ENCODE assay signal across 10 cellular contexts in genomic region chr19:49486232-49486631, GRCh38. TPM values are rescaled to one million over a fixed set of nuclear protein-coding genes. Genes with fewer than 3 reads are reported as not detected.
DNase-seq lines count a peak whose midpoint lies in the region; ATAC-seq, FAIRE-seq and TF ChIP-seq lines count a peak whose summit lies in the region.
"Had no signal": no experiment of that assay in that cellular context is flagged by ENCODE, and none has a peak within 500 bp of the region (broad histone marks: within the 10 kb centered on the region; RNA-seq: fewer than 3 reads in every experiment).

No MANE protein-coding gene starts in this region.

- H2BK12ac ChIP-seq in H1 (ENCODE audit: low read depth, low read length) = peak overlapping the region; percentile 20; the same call in 1 of the 2 replicates

- H3K79me2 ChIP-seq in PC-3 (ENCODE audit: low read length) (peaks cover 38% of the 10 kb centered on the region), H1 (ENCODE audit: control insufficient read depth in 1 of 2, insufficient read depth in 2 of 2, low read length in 2 of 2) (peaks cover 20 to 31% of the 10 kb centered on the region in 2 experiments)

- TF ChIP-seq CTCF in PC-3 (conservative IDR thresholded peaks at IDR 0.05; ENCODE audit: low read depth, low read length) = no peak
- no peak for TF ChIP-seq CTCF in H1 (IDR thresholded peaks at IDR 0.05; ENCODE audit: control extremely low read depth in 1 of 3, insufficient read depth in 1 of 3, low read depth in 1 of 3, low read length in 3 of 3)
- TF ChIP-seq CTCF in adrenal gland (IDR thresholded peaks at IDR 0.05) = no peak

- H3K4me3 Mint-ChIP-seq in activated T-cell treated with anti-CD3 and anti-CD28 coated beads, Interleukin-2, amount 50 U/mL, for 24 hours = peak overlapping the region; percentile 97

- 0 out of 2 replicates have a peak overlapping the region, but pooled peaks have one; percentile 84 for H2BK15ac ChIP-seq in H1 (ENCODE audit: low read length)

- H3K9me3 ChIP-seq in PC-3 (ENCODE audit: low read length) (no peaks in the 10 kb centered on the region), H1 (ENCODE audit: insufficient read depth in 2 of 2, low read depth in 1 of 2, low read length in 1 of 2) (no peaks in the 10 kb centered on the region), skeletal muscle tissue (ENCODE audit: control insufficient read depth in 3 of 3, low read length in 3 of 3) (no peaks in the 10 kb centered on the region), adrenal gland (replicated peaks in 1 of 3) (no peaks in the 10 kb centered on the region)
- H3K9me3 ChIP-seq: Peyer's patch had no signal

- peak overlapping the region; percentile 72 for H4K91ac ChIP-seq in H1 (replicated peaks; ENCODE audit: insufficient read length, low read length)

- FAIRE-seq in H1 (lab: Jason Lieb, UNC) = no peak

- H2BK20ac ChIP-seq in H1 (ENCODE audit: low read length) = no peak overlapping the region; the same call in 1 of the 2 replicates

- H3K18ac ChIP-seq in H1 (ENCODE audit: extremely low read depth, low read length) = no peak overlapping the region

- H3F3A ChIP-seq in PC-3 (ENCODE audit: low read length, unreplicated experiment) = peaks cover 26% of the 10 kb centered on the region

- H3K4me1 Mint-ChIP-seq in activated T-cell treated with anti-CD3 and anti-CD28 coated beads, Interleukin-2, amount 50 U/mL, for 24 hours (ENCODE audit: low read depth) = peaks cover 30% of the 10 kb centered on the region

- H2AFZ ChIP-seq in PC-3 (ENCODE audit: low read length) (peak overlapping the region; percentile 90; the same call in 1 of the 2 replicates), H1 (ENCODE audit: low read length) (no peak overlapping the region)

- peaks cover 37% of the 10 kb centered on the region for H3K36me3 ChIP-seq in PC-3 (ENCODE audit: low read depth, low read length)
- H3K36me3 ChIP-seq in H1 (ENCODE audit: control insufficient read depth in 2 of 4, insufficient read depth in 4 of 4, low read length in 3 of 4) = peaks cover 20 to 32% (median 26%) of the 10 kb centered on the region in 4 experiments
- H3K36me3 ChIP-seq in skeletal muscle tissue (ENCODE audit: control insufficient read depth in 3 of 3, insufficient read depth in 3 of 3, low read length in 3 of 3) = peaks cover 20 to 24% (median 21%) of the 10 kb centered on the region in 3 donors
- H3K36me3 ChIP-seq in adrenal gland (replicated peaks in 1 of 2) = peaks cover 0 to 22% of the 10 kb centered on the region in 2 donors

- no peak overlapping the region for H3K23ac ChIP-seq in H1 (ENCODE audit: insufficient read length)

- no peak overlapping the region for H2AK5ac ChIP-seq in H1 (ENCODE audit: low read depth, low read length)

- TF ChIP-seq RAD21 in H1 (IDR thresholded peaks at IDR 0.05 in 1 of 2, conservative IDR thresholded peaks at IDR 0.05 in 1 of 2; ENCODE audit: low read depth in 2 of 2, low read length in 2 of 2) = no peak

- BruUV-seq in PC-3 (replicated peaks; lab: Mats Ljungman, UMichigan) = TSS peak; percentile 81

- H3K27ac ChIP-seq in PC-3 (ENCODE audit: low read length) (no peak overlapping the region), H1 (ENCODE audit: low read depth, low read length) (no peak overlapping the region), skeletal muscle tissue (ENCODE audit: low read depth, low read length) (no peak overlapping the region), adrenal gland (no peak overlapping the region)

- TF ChIP-seq POLR2A in H1 (IDR thresholded peaks at IDR 0.05; ENCODE audit: control extremely low read depth in 1 of 2, low read depth in 2 of 2, low read length in 2 of 2) (no peak), adrenal gland (IDR thresholded peaks at IDR 0.05) (no peak)

- peaks cover 2% of the 10 kb centered on the region; the same call in 1 of the 2 replicates for H3K79me1 ChIP-seq in H1 (ENCODE audit: low read depth, low read length)

- intact Hi-C loops in PC-3 (cut with micrococcal nuclease) = no loop called here
- intact Hi-C loops in adrenal gland (cut with DNase I) = no loop called here

- CTCF ChIA-PET in PC-3 (lab: Charles Lee) = no interaction called here
- CTCF ChIA-PET in H1 (lab: Charles Lee; ENCODE audit: partially characterized antibody) = interaction anchor here (1.5 kb wide), 1 partner anchor 14 kb away, joined by 6 read pairs; no protein-coding TSS in a partner anchor

- 97% methylated on average over 7 of the region's 7 CpGs; no CpG with 5 or more reads in 1 of the 2 experiments for WGBS in H1 (ENCODE audit: extremely low coverage in 1 of 2, insufficient coverage in 1 of 2, insufficient read length in 1 of 2, insufficient replicate concordance in 2 of 2, low coverage in 1 of 2, low lambda C conversion rate in 2 of 2, missing lambda C conversion rate in 1 of 2), 2 experiments
- 87 to 98% (median 89%) methylated on average over 7 of the region's 7 CpGs for WGBS in adrenal gland, 4 donors

- H2BK5ac ChIP-seq in H1 (ENCODE audit: low read depth, low read length) = peak overlapping the region; percentile 6; the same call in 1 of the 2 replicates

- peak overlapping the region; percentile 39 for H2BK120ac ChIP-seq in H1 (replicated peaks; ENCODE audit: low read depth, low read length)

- H3K9ac ChIP-seq in PC-3 (ENCODE audit: low read length) = no peak overlapping the region
- no peak overlapping the region; a peak in 1 of 7 replicates for H3K9ac ChIP-seq in H1 (replicated peaks in 1 of 4; ENCODE audit: extremely low read depth in 1 of 4, low read depth in 3 of 4, low read length in 3 of 4)
- no peak overlapping the region for H3K9ac ChIP-seq in skeletal muscle tissue (ENCODE audit: low read depth in 1 of 3, low read length in 3 of 3)

- H3K27me3 ChIP-seq in PC-3 (ENCODE audit: low read length) = no peaks in the 10 kb centered on the region
- no peaks in the 10 kb centered on the region for H3K27me3 ChIP-seq in H1 (replicated peaks in 1 of 4; ENCODE audit: control insufficient read depth in 3 of 4, extremely low read depth in 1 of 4, insufficient read depth in 3 of 4, low read length in 3 of 4)
- H3K27me3 ChIP-seq in skeletal muscle tissue (ENCODE audit: control insufficient read depth in 3 of 3, insufficient read depth in 3 of 3, low read length in 3 of 3) = no peaks in the 10 kb centered on the region
- H3K27me3 ChIP-seq in adrenal gland = no peaks in the 10 kb centered on the region
- H3K27me3 ChIP-seq: Peyer's patch had no signal

- H3K36me3 Mint-ChIP-seq in activated T-cell treated with anti-CD3 and anti-CD28 coated beads, Interleukin-2, amount 50 U/mL, for 24 hours (ENCODE audit: low read depth) = peaks cover 87% of the 10 kb centered on the region

- H3K9me3 Mint-ChIP-seq in activated T-cell treated with anti-CD3 and anti-CD28 coated beads, Interleukin-2, amount 50 U/mL, for 24 hours = no peaks in the 10 kb centered on the region

- no peak for ATAC-seq in PC-3

- no peaks in the 10 kb centered on the region for H3K9me2 ChIP-seq in PC-3 (replicated peaks; ENCODE audit: low read length)

- no peak overlapping the region for H4K5ac ChIP-seq in H1 (ENCODE audit: insufficient read length, low read depth, low read length)

- no peak overlapping the region for H3K4me3 ChIP-seq in PC-3 (ENCODE audit: low read length)
- no peak overlapping the region for H3K4me3 ChIP-seq in H1 (ENCODE audit: extremely low read depth in 1 of 4, insufficient read depth in 2 of 4, low read depth in 3 of 4, low read length in 4 of 4)
- peak overlapping the region in 2 of 3 donors; percentile 13 to 38 for H3K4me3 ChIP-seq in skeletal muscle tissue (ENCODE audit: low read length in 3 of 3)
- H3K4me3 ChIP-seq in adrenal gland = no peak overlapping the region

- TF ChIP-seq EP300 in H1 (IDR thresholded peaks at IDR 0.05; ENCODE audit: borderline replicate concordance in 1 of 2, low read depth in 2 of 2, low read length in 2 of 2) = no peak

- peaks cover 4% of the 10 kb centered on the region for H3K27me3 Mint-ChIP-seq in activated T-cell treated with anti-CD3 and anti-CD28 coated beads, Interleukin-2, amount 50 U/mL, for 24 hours

- peak overlapping the region; percentile 83 for H3K27ac Mint-ChIP-seq in activated T-cell treated with anti-CD3 and anti-CD28 coated beads, Interleukin-2, amount 50 U/mL, for 24 hours

- peak overlapping the region; percentile 66 for H3K4ac ChIP-seq in H1 (replicated peaks; ENCODE audit: insufficient read length, low read depth, low read length)

- peaks cover 12% of the 10 kb centered on the region; the same call in 1 of the 2 replicates for H3K4me1 ChIP-seq in PC-3 (ENCODE audit: insufficient read depth, low read length)
- H3K4me1 ChIP-seq in H1 (replicated peaks in 1 of 4; ENCODE audit: control insufficient read depth in 3 of 4, insufficient read depth in 4 of 4, low read length in 3 of 4) = peaks cover 0 to 8% (median 2%) of the 10 kb centered on the region in 4 experiments; a peak in 3 of 7 replicates
- H3K4me1 ChIP-seq in skeletal muscle tissue (ENCODE audit: control insufficient read depth in 3 of 3, insufficient read depth in 3 of 3, low read length in 3 of 3) = peaks cover 23 to 32% (median 24%) of the 10 kb centered on the region in 3 donors
- peaks cover 14 to 27% of the 10 kb centered on the region in 2 donors for H3K4me1 ChIP-seq in adrenal gland (replicated peaks in 1 of 2)

- no peak overlapping the region for H3K4me2 ChIP-seq in PC-3 (ENCODE audit: low read length)
- no peak overlapping the region for H3K4me2 ChIP-seq in H1 (ENCODE audit: insufficient read depth in 1 of 2, low read depth in 2 of 2, low read length in 2 of 2)

- POLR2A ChIA-PET in PC-3 (lab: Charles Lee; ENCODE audit: unreplicated experiment) = interaction anchor here (0.5 kb wide), 1 partner anchor 17 kb away, joined by 3 read pairs; no protein-coding TSS in a partner anchor
- POLR2A ChIA-PET in H1 (lab: Charles Lee; ENCODE audit: partially characterized antibody) = interaction anchor here (1.0 to 6.8 kb wide), 3 partner anchors 8 to 93 kb away, joined by 3 to 89 read pairs (median 3); partner anchors contain the start of gene RPS11

- peaks cover 12% of the 10 kb centered on the region for H3K23me2 ChIP-seq in H1 (ENCODE audit: low read depth, low read length)

- H4K20me1 ChIP-seq in PC-3 (ENCODE audit: low read length) (peaks cover 36% of the 10 kb centered on the region), H1 (replicated peaks in 1 of 2; ENCODE audit: control insufficient read depth in 1 of 2, insufficient read depth in 2 of 2, low read length in 2 of 2) (peaks cover 15 to 20% of the 10 kb centered on the region in 2 experiments)

- peak overlapping the region; percentile 69 for H4K8ac ChIP-seq in H1 (ENCODE audit: extremely low read depth, insufficient read depth, low read length)

- H3K56ac ChIP-seq in H1 (replicated peaks; ENCODE audit: insufficient read length, low read depth, low read length) = no peak overlapping the region

- no peak for DNase-seq in activated T-cell treated with anti-CD3 and anti-CD28 coated beads, Interleukin-2, amount 50 U/mL, for 24 hours
- DNase-seq in activated T-cell treated with anti-CD3 and anti-CD28 coated beads for 4 hours = no peak
- no peak for DNase-seq in PC-3
- no peak for DNase-seq in H1 (ENCODE audit: low read depth in 1 of 2, low spot score in 2 of 2)
- DNase-seq in NCI-H526 (lab: John Stamatoyannopoulos, UW) = no peak
- no peak for DNase-seq in SK-N-DZ (ENCODE audit: low spot score)
- no peak for DNase-seq in adrenal gland
- DNase-seq: NCI-H2171 treated with DMSO at 0.1 percent for 48 hours, Peyer's patch had no signal

- H3K14ac ChIP-seq in H1 (ENCODE audit: insufficient read length) = no peak overlapping the region

RNA-seq across cellular contexts. Expression of gene RPL13A, which starts 1.2 kb away (rescaled TPM):
- total RNA-seq in PC-3 (2014; rRNA removed) (3,023 and 3,169 TPM in 2 replicates), skeletal muscle tissue (4,175 TPM), adrenal gland (1,000 to 10,000 TPM; 2,402 to 3,504 (median 2,561) TPM)
- 3,305 and 3,520 TPM in 2 replicates for total RNA-seq in H1 (2021; fragmentation: NEBNext Ultra II Directional; extraction: Animal tissue kit (Norgen Biotek cat#: 25700))
- polyA plus RNA-seq in H1 (2011; rRNA removed) (8,501 and 8,868 TPM in 2 replicates), adrenal gland (1,000 to 10,000 TPM; 1,750 to 2,828 (median 2,567) TPM)
- polyA plus RNA-seq in H1 (2011; cell fraction: cytosol; rRNA removed) = 6,473 TPM
- polyA plus RNA-seq in H1 (2011; cell fraction: nucleus; rRNA removed) = 8,490 TPM
- polyA plus RNA-seq in H1 (2012, experiment 1 of 2) = 3,636 to 6,700 TPM (median 4,913 TPM) in 4 replicates
- 4,417 TPM for polyA plus RNA-seq in H1 (2012, experiment 2 of 2)
- 5,169 TPM for polyA plus RNA-seq in H1 (2013, experiment 1 of 2)
- polyA plus RNA-seq in H1 (2013, experiment 2 of 2) = 4,987 TPM
- 1,061 and 1,192 TPM in 2 replicates for polyA minus RNA-seq in H1 (2011; rRNA and poly(A)+ RNA removed)
- polyA minus RNA-seq in H1 (2011; cell fraction: cytosol; rRNA and poly(A)+ RNA removed) = 1,493 TPM
- 3,411 TPM for polyA minus RNA-seq in H1 (2011; cell fraction: nucleus; rRNA and poly(A)+ RNA removed)
- 2,059 and 2,161 TPM in 2 replicates for polyA plus RNA-seq in SK-N-DZ (2014; cell fraction: cytosol; rRNA removed)
- polyA plus RNA-seq in SK-N-DZ (2014; cell fraction: nucleus; rRNA removed) = 1,139 and 1,390 TPM in 2 replicates

RNA-seq across cellular contexts. Expression of gene RPS11, which starts 10.0 kb away (rescaled TPM):
- 3,913 and 5,174 TPM in 2 replicates for total RNA-seq in PC-3 (2014; rRNA removed)
- 2,240 and 2,296 TPM in 2 replicates for total RNA-seq in H1 (2021; fragmentation: NEBNext Ultra II Directional; extraction: Animal tissue kit (Norgen Biotek cat#: 25700))
- 4,988 and 6,072 TPM in 2 replicates for polyA plus RNA-seq in H1 (2011; rRNA removed)
- 7,346 TPM for polyA plus RNA-seq in H1 (2011; cell fraction: cytosol; rRNA removed)
- 2,598 TPM for polyA plus RNA-seq in H1 (2011; cell fraction: nucleus; rRNA removed)
- polyA plus RNA-seq in H1 (2012, experiment 1 of 2) = 4,049 to 4,786 TPM (median 4,319 TPM) in 4 replicates
- polyA plus RNA-seq in H1 (2012, experiment 2 of 2) = 6,913 TPM
- 3,607 TPM for polyA plus RNA-seq in H1 (2013, experiment 1 of 2)
- 3,607 TPM for polyA plus RNA-seq in H1 (2013, experiment 2 of 2)
- polyA minus RNA-seq in H1 (2011; rRNA and poly(A)+ RNA removed) = 1,118 and 1,125 TPM in 2 replicates
- polyA minus RNA-seq in H1 (2011; cell fraction: cytosol; rRNA and poly(A)+ RNA removed) = 628 TPM
- 876 TPM for polyA minus RNA-seq in H1 (2011; cell fraction: nucleus; rRNA and poly(A)+ RNA removed)
- 5,888 TPM for total RNA-seq in skeletal muscle tissue
- polyA plus RNA-seq in SK-N-DZ (2014; cell fraction: cytosol; rRNA removed) = 2,955 and 3,351 TPM in 2 replicates
- 1,993 and 2,628 TPM in 2 replicates for polyA plus RNA-seq in SK-N-DZ (2014; cell fraction: nucleus; rRNA removed)
- 1,000 to 10,000 TPM; 1,528 to 3,971 (median 2,289) TPM for total RNA-seq in adrenal gland
- polyA plus RNA-seq in adrenal gland = 1,000 to 10,000 TPM; 2,684 to 4,591 (median 2,733) TPM

RNA-seq across cellular contexts. Expression of gene FLT3LG, which starts 12.2 kb away (rescaled TPM):
- total RNA-seq in PC-3 (2014; rRNA removed) (0.18 and 2.8 TPM in 2 replicates), skeletal muscle tissue (0.52 TPM), adrenal gland (10 to 100 TPM in 3 of 8 donors, 1 to 10 TPM in 5; 4.9 to 10.6 (median 8.7) TPM)
- total RNA-seq in H1 (2021; fragmentation: NEBNext Ultra II Directional; extraction: Animal tissue kit (Norgen Biotek cat#: 25700)) = 1.6 and 2.6 TPM in 2 replicates
- polyA plus RNA-seq in H1 (2011; rRNA removed) (3.2 and 3.9 TPM in 2 replicates), adrenal gland (10 to 100 TPM in 2 of 3 donors, 1 to 10 TPM in 1; 1.8 to 33.8 (median 24.7) TPM)
- polyA plus RNA-seq in H1 (2011; cell fraction: cytosol; rRNA removed) = 2.1 TPM
- 2.8 TPM for polyA plus RNA-seq in H1 (2011; cell fraction: nucleus; rRNA removed)
- 1.8 to 3.5 TPM (median 2.2 TPM) in 4 replicates for polyA plus RNA-seq in H1 (2012, experiment 1 of 2)
- 2.4 TPM for polyA plus RNA-seq in H1 (2012, experiment 2 of 2)
- polyA plus RNA-seq in H1 (2013, experiment 1 of 2) = 2.3 TPM
- 2.1 TPM for polyA plus RNA-seq in H1 (2013, experiment 2 of 2)
- polyA minus RNA-seq in H1 (2011; rRNA and poly(A)+ RNA removed) = 0.39 TPM in 1 of 2 replicates, not detected in the other
- polyA minus RNA-seq in H1 (2011; cell fraction: cytosol; rRNA and poly(A)+ RNA removed) = not detected
- polyA minus RNA-seq in H1 (2011; cell fraction: nucleus; rRNA and poly(A)+ RNA removed) = not detected
- polyA plus RNA-seq in SK-N-DZ (2014; cell fraction: cytosol; rRNA removed) = 0.32 and 0.54 TPM in 2 replicates
- 1.1 and 1.5 TPM in 2 replicates for polyA plus RNA-seq in SK-N-DZ (2014; cell fraction: nucleus; rRNA removed)

RNA-seq across cellular contexts. Expression of gene FCGRT, which starts 26.2 kb away (rescaled TPM):
- total RNA-seq in PC-3 (2014; rRNA removed) = 46.3 and 46.7 TPM in 2 replicates
- total RNA-seq in H1 (2021; fragmentation: NEBNext Ultra II Directional; extraction: Animal tissue kit (Norgen Biotek cat#: 25700)) = 43.4 and 46.5 TPM in 2 replicates
- 41.2 and 66.7 TPM in 2 replicates for polyA plus RNA-seq in H1 (2011; rRNA removed)
- polyA plus RNA-seq in H1 (2011; cell fraction: cytosol; rRNA removed) = 29.0 TPM
- polyA plus RNA-seq in H1 (2011; cell fraction: nucleus; rRNA removed) = 104 TPM
- polyA plus RNA-seq in H1 (2012, experiment 1 of 2) = 31.3 to 51.7 TPM (median 47.2 TPM) in 4 replicates
- 38.5 TPM for polyA plus RNA-seq in H1 (2012, experiment 2 of 2)
- 52.8 TPM for polyA plus RNA-seq in H1 (2013, experiment 1 of 2)
- polyA plus RNA-seq in H1 (2013, experiment 2 of 2) = 53.7 TPM
- polyA minus RNA-seq in H1 (2011; rRNA and poly(A)+ RNA removed) = 12.9 and 13.9 TPM in 2 replicates
- polyA minus RNA-seq in H1 (2011; cell fraction: cytosol; rRNA and poly(A)+ RNA removed) = 15.7 TPM
- 12.3 TPM for polyA minus RNA-seq in H1 (2011; cell fraction: nucleus; rRNA and poly(A)+ RNA removed)
- 114 TPM for total RNA-seq in skeletal muscle tissue
- polyA plus RNA-seq in SK-N-DZ (2014; cell fraction: cytosol; rRNA removed) = 6.2 and 10.0 TPM in 2 replicates
- polyA plus RNA-seq in SK-N-DZ (2014; cell fraction: nucleus; rRNA removed) = 12.9 and 20.4 TPM in 2 replicates
- total RNA-seq in adrenal gland = 100 to 1,000 TPM; 223 to 505 (median 364) TPM
- polyA plus RNA-seq in adrenal gland = 100 to 1,000 TPM in 2 of 3 donors, 10 to 100 TPM in 1; 90.2 to 253 (median 218) TPM

RNA-seq across cellular contexts. Expression of gene ALDH16A1, which starts 33.2 kb away (rescaled TPM):
- not detected in 2 replicates for total RNA-seq in PC-3 (2014; rRNA removed)
- total RNA-seq in H1 (2021; fragmentation: NEBNext Ultra II Directional; extraction: Animal tissue kit (Norgen Biotek cat#: 25700)) = 32.7 and 34.3 TPM in 2 replicates
- 30.5 and 54.8 TPM in 2 replicates for polyA plus RNA-seq in H1 (2011; rRNA removed)
- 32.1 TPM for polyA plus RNA-seq in H1 (2011; cell fraction: cytosol; rRNA removed)
- polyA plus RNA-seq in H1 (2011; cell fraction: nucleus; rRNA removed) = 81.6 TPM
- 26.2 to 40.1 TPM (median 35.4 TPM) in 4 replicates for polyA plus RNA-seq in H1 (2012, experiment 1 of 2)
- polyA plus RNA-seq in H1 (2012, experiment 2 of 2) = 25.7 TPM
- 19.9 TPM for polyA plus RNA-seq in H1 (2013, experiment 1 of 2)
- 18.5 TPM for polyA plus RNA-seq in H1 (2013, experiment 2 of 2)
- polyA minus RNA-seq in H1 (2011; rRNA and poly(A)+ RNA removed) = 13.9 and 18.1 TPM in 2 replicates
- polyA minus RNA-seq in H1 (2011; cell fraction: cytosol; rRNA and poly(A)+ RNA removed) = 25.7 TPM
- 21.3 TPM for polyA minus RNA-seq in H1 (2011; cell fraction: nucleus; rRNA and poly(A)+ RNA removed)
- 20.9 TPM for total RNA-seq in skeletal muscle tissue
- polyA plus RNA-seq in SK-N-DZ (2014; cell fraction: cytosol; rRNA removed) = 6.8 and 14.6 TPM in 2 replicates
- 20.4 and 21.3 TPM in 2 replicates for polyA plus RNA-seq in SK-N-DZ (2014; cell fraction: nucleus; rRNA removed)
- 10 to 100 TPM; 23.8 to 47.8 (median 29.7) TPM for total RNA-seq in adrenal gland
- 10 to 100 TPM in 2 of 3 donors, 1 to 10 TPM in 1; 3.6 to 95.5 (median 86.7) TPM for polyA plus RNA-seq in adrenal gland

Comparison
In these comparisons a context has a peak if more than half of its experiments do, and no peak if none do; other contexts are left out.
1. H3K4me3 ChIP-seq: peak in skeletal muscle tissue (2 of 3); none in PC-3 (single experiment), H1 (0 of 4) and adrenal gland (0 of 4).